ENCODE assay signal across 21 cellular contexts in the genomic region with DNA sequence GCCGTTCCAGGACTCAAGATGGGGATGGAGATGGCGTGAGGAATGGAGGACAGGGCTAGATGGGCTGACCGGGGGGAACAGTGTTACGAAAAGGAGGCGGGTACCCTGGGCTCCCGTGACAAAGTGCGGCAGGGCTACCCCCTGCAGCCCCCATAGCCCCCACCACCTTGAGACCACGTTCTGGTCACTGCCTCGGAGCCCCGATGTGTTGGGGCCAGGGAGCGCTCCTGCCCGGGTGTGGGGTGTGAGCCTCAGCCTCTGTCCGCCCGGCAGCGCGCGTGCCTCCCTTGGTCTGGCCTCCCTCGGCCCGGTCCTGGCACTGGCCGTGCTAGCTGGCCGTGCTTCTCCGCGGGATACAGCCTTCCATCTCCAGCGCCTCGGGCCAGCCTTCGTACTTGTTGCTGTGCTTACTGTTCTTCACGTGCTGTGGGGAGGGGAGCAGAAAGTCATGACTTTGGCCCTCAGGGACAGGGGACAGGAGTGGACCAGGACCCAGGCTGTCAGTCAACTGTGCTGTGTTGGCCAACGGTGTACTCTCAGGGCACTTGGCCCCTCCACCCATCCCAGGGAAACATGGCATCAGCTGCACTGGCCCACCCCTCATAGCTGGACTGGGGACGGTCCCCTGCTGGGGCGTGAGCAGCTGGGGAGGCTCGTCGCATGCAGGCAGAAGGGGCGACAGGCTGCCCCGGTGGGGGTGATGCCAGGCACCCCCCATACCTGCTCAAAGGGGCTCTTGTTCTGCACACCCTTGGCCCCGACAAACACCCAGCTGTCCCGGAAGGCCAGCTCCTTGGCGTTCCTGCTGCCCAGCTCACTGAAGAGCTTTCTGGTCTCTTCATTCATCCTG.
"Had no signal": no experiment of that assay in that cellular context is flagged by ENCODE, and none has a peak within 500 bp of the region (broad histone marks: within the 10 kb centered on the region; RNA-seq: fewer than 3 reads in every experiment).

No MANE protein-coding gene starts in this region.

- H3K4me3 ChIP-seq: esophagus squamous epithelium, heart right ventricle, lower lobe of right lung, prostate gland, right atrium auricular region, suprapubic skin had no signal

- H3K9me3 ChIP-seq: esophagus squamous epithelium, lower lobe of right lung, prostate gland, right atrium auricular region, suprapubic skin had no signal

- H3K27ac ChIP-seq: heart right ventricle, lower lobe of right lung, prostate gland, right atrium auricular region, suprapubic skin had no signal

- H3K4me1 ChIP-seq: esophagus squamous epithelium, heart right ventricle, lower lobe of right lung, prostate gland, right atrium auricular region, suprapubic skin had no signal

- H3K4me1 Mint-ChIP-seq: WTC11 had no signal

- H3K27me3 Mint-ChIP-seq: activated CD4-positive, alpha-beta T cell treated with anti-CD3 and anti-CD28 coated beads for 36 hours; dendritic cell treated with granulocyte-macrophage colony-stimulating factor and Interleukin-4, amounts not matched to agents 40 ng/mL and 50 ng/mL, for 4 days; stimulated activated naive CD8-positive, alpha-beta T cell treated with anti-CD3 and anti-CD28 coated beads, Interleukin-15, Interleukin-2, amounts not matched to agents 100 ng/mL and 50 ng/mL, for 24 hours; type B pancreatic cell had no signal

- H3K27ac Mint-ChIP-seq: activated CD4-positive, alpha-beta T cell treated with anti-CD3 and anti-CD28 coated beads for 36 hours; activated naive CD4-positive, alpha-beta T cell treated with anti-CD3 and anti-CD28 coated beads, Interleukin-2, amount 50 U/mL, for 72 hours; activated T-helper 1 cell treated with anti-CD3 and anti-CD28 coated beads, Interleukin-12 subunit alpha, Interleukin-12 subunit beta, Interleukin-2, Interleukin-4 antibody, amounts not matched to agents 30 ng/mL and 10 ng/mL and 1 ng/mL, durations not matched to agents 14 hours and 24 hours and 36 hours; dendritic cell treated with granulocyte-macrophage colony-stimulating factor and Interleukin-4, amounts not matched to agents 40 ng/mL and 50 ng/mL, for 4 days; stimulated activated naive CD8-positive, alpha-beta T cell treated with anti-CD3 and anti-CD28 coated beads, Interleukin-15, Interleukin-2, amounts not matched to agents 100 ng/mL and 50 ng/mL, for 24 hours; T-helper 2 cell treated with Interferon-gamma antibody and Interleukin-4, amounts not matched to agents 5 μg/mL and 100 μg/mL, for 36 hours; type B pancreatic cell; WTC11 had no signal

- H3K36me3 ChIP-seq: prostate gland had no signal

- H3K9me3 Mint-ChIP-seq: activated naive CD4-positive, alpha-beta T cell treated with anti-CD3 and anti-CD28 coated beads, Interleukin-2, amount 50 U/mL, for 72 hours; activated T-helper 1 cell treated with anti-CD3 and anti-CD28 coated beads, Interleukin-12 subunit alpha, Interleukin-12 subunit beta, Interleukin-2, Interleukin-4 antibody, amounts not matched to agents 30 ng/mL and 10 ng/mL and 1 ng/mL, durations not matched to agents 14 hours and 24 hours and 36 hours; stimulated activated naive CD8-positive, alpha-beta T cell treated with anti-CD3 and anti-CD28 coated beads, Interleukin-15, Interleukin-2, amounts not matched to agents 100 ng/mL and 50 ng/mL, for 24 hours; T-helper 2 cell treated with Interferon-gamma antibody and Interleukin-4, amounts not matched to agents 5 μg/mL and 100 μg/mL, for 36 hours; type B pancreatic cell; WTC11 had no signal

- H3K4me3 Mint-ChIP-seq: activated CD4-positive, alpha-beta T cell treated with anti-CD3 and anti-CD28 coated beads for 36 hours; activated T-helper 1 cell treated with anti-CD3 and anti-CD28 coated beads, Interleukin-12 subunit alpha, Interleukin-12 subunit beta, Interleukin-2, Interleukin-4 antibody, amounts not matched to agents 30 ng/mL and 10 ng/mL and 1 ng/mL, durations not matched to agents 14 hours and 24 hours and 36 hours; dendritic cell treated with granulocyte-macrophage colony-stimulating factor and Interleukin-4, amounts not matched to agents 40 ng/mL and 50 ng/mL, for 4 days; stimulated activated naive CD8-positive, alpha-beta T cell treated with anti-CD3 and anti-CD28 coated beads, Interleukin-15, Interleukin-2, amounts not matched to agents 100 ng/mL and 50 ng/mL, for 24 hours; T-helper 2 cell treated with Interferon-gamma antibody and Interleukin-4, amounts not matched to agents 5 μg/mL and 100 μg/mL, for 36 hours; type B pancreatic cell; WTC11 had no signal

- DNase-seq: activated CD4-positive, alpha-beta T cell treated with anti-CD3 and anti-CD28 coated beads for 36 hours; activated CD4-positive, alpha-beta T cell treated with anti-CD3 and anti-CD28 coated beads, Interleukin-2, amount 50 U/mL, for 48 hours; activated gamma-delta T cell treated with Interleukin-2 at 50 U/mL for 16 hours; activated T-cell treated with anti-CD3 and anti-CD28 coated beads for 4 hours; effector memory CD4-positive, alpha-beta T cell; esophagus squamous epithelium; heart right ventricle; lower lobe of right lung; midbrain; stimulated activated CD4-positive, alpha-beta T cell treated with anti-CD3 and anti-CD28 coated beads, Interleukin-15, amount 100 ng/mL, for 24 hours; stimulated activated CD4-positive, alpha-beta T cell treated with anti-CD3 and anti-CD28 coated beads, Interleukin-2, amount 100 ng/mL, for 48 hours had no signal

- H3K27me3 ChIP-seq: esophagus squamous epithelium, heart right ventricle, right atrium auricular region, suprapubic skin had no signal

- ATAC-seq: activated CD4-positive, alpha-beta T cell treated with anti-CD3 and anti-CD28 coated beads for 36 hours; activated naive CD4-positive, alpha-beta T cell treated with anti-CD3 and anti-CD28 coated beads, Interleukin-2, amount 50 U/mL, for 72 hours; WTC11 had no signal
